In genomic region chr1:247548847-247549246, GRCh38 we compare ENCODE assay signal across 29 cellular contexts. TPM values are rescaled to one million over a fixed set of nuclear protein-coding genes. Genes with fewer than 3 reads are reported as not detected.
DNase-seq lines count a peak whose midpoint lies in the region; ATAC-seq and TF ChIP-seq lines count a peak whose summit lies in the region.
"Had no signal": no experiment of that assay in that cellular context is flagged by ENCODE, and none has a peak within 500 bp of the region (broad histone marks: within the 10 kb centered on the region; RNA-seq: fewer than 3 reads in every experiment).

GCSAML (plus strand) TSS chr1:247549134; CDS start chr1:247549192, 58 bp downstream.

- H3K36me3 Mint-ChIP-seq in activated T-cell treated with anti-CD3 and anti-CD28 coated beads, Interleukin-2, amount 50 U/mL, for 72 hours (ENCODE audit: insufficient read depth in 2 of 2), result no peaks in the 10 kb centered on the region
- no peaks in the 10 kb centered on the region for H3K36me3 Mint-ChIP-seq in activated T-cell treated with anti-CD3 and anti-CD28 coated beads, Interleukin-2, amount 50 U/mL, for 24 hours (ENCODE audit: low read depth)
- no peaks in the 10 kb centered on the region for H3K36me3 Mint-ChIP-seq in activated naive CD8-positive, alpha-beta T cell treated with anti-CD3 and anti-CD28 coated beads, Interleukin-2, amount 50 U/mL, for 24 hours (ENCODE audit: low read depth)
- no peaks in the 10 kb centered on the region for H3K36me3 Mint-ChIP-seq in stimulated activated naive CD8-positive, alpha-beta T cell treated with anti-CD3 and anti-CD28 coated beads, Interleukin-15, Interleukin-2, amounts not matched to agents 100 ng/mL and 50 ng/mL, for 24 hours (ENCODE audit: low read depth)
- H3K36me3 Mint-ChIP-seq: CD4-positive, CD25-positive, alpha-beta regulatory T cell had no signal

- peak within 1 kb of the TSS; percentile 87 for H3K9ac ChIP-seq in Loucy (ENCODE audit: low read depth, low read length, poor library complexity, severe bottlenecking)

- ATAC-seq in activated T-cell treated with anti-CD3 and anti-CD28 coated beads, Interleukin-2, amount 50 U/mL, for 72 hours (replicated peaks in 1 of 2), result peak in 1 of 2 donors; percentile 32
- peak; percentile 28 for ATAC-seq in activated naive CD8-positive, alpha-beta T cell treated with anti-CD3 and anti-CD28 coated beads, Interleukin-2, amount 50 U/mL, for 24 hours
- ATAC-seq in HG02798 (IDR thresholded peaks at IDR 0.05; ENCODE audit: poor library complexity, unreplicated experiment), result no peak
- ATAC-seq: gastrocnemius medialis, GM12878, SK-N-SH treated with all-trans-retinoic acid at 6 μM for 48 hours had no signal

- H3K4me1 Mint-ChIP-seq in activated T-cell treated with anti-CD3 and anti-CD28 coated beads, Interleukin-2, amount 50 U/mL, for 72 hours (ENCODE audit: low read depth), result peaks cover 9% of the 10 kb centered on the region
- peaks cover 11% of the 10 kb centered on the region for H3K4me1 Mint-ChIP-seq in activated T-cell treated with anti-CD3 and anti-CD28 coated beads, Interleukin-2, amount 50 U/mL, for 24 hours (ENCODE audit: low read depth)
- H3K4me1 Mint-ChIP-seq in activated naive CD8-positive, alpha-beta T cell treated with anti-CD3 and anti-CD28 coated beads, Interleukin-2, amount 50 U/mL, for 24 hours, result peaks cover 10% of the 10 kb centered on the region
- H3K4me1 Mint-ChIP-seq in stimulated activated naive CD8-positive, alpha-beta T cell treated with anti-CD3 and anti-CD28 coated beads, Interleukin-15, Interleukin-2, amounts not matched to agents 100 ng/mL and 50 ng/mL, for 24 hours (ENCODE audit: low read depth), result peaks cover 15% of the 10 kb centered on the region

- no peak for TF ChIP-seq CTCF in Loucy (conservative IDR thresholded peaks at IDR 0.05; ENCODE audit: low read length)

- H3K9me3 ChIP-seq in Loucy (ENCODE audit: insufficient read depth, low read depth, low read length), result no peaks in the 10 kb centered on the region
- H3K9me3 ChIP-seq: gastrocnemius medialis, suprapubic skin, vagina had no signal

- no peaks in the 10 kb centered on the region for H3K27me3 ChIP-seq in Loucy (ENCODE audit: insufficient read depth, low read length, poor library complexity, severe bottlenecking)
- H3K27me3 ChIP-seq: gastrocnemius medialis, suprapubic skin, vagina had no signal

- H3K9me3 Mint-ChIP-seq in activated T-cell treated with anti-CD3 and anti-CD28 coated beads, Interleukin-2, amount 50 U/mL, for 72 hours, result peaks cover 1 to 2% of the 10 kb centered on the region in 2 donors
- no peaks in the 10 kb centered on the region for H3K9me3 Mint-ChIP-seq in activated T-cell treated with anti-CD3 and anti-CD28 coated beads, Interleukin-2, amount 50 U/mL, for 24 hours
- no peaks in the 10 kb centered on the region for H3K9me3 Mint-ChIP-seq in activated naive CD8-positive, alpha-beta T cell treated with anti-CD3 and anti-CD28 coated beads, Interleukin-2, amount 50 U/mL, for 24 hours
- no peaks in the 10 kb centered on the region for H3K9me3 Mint-ChIP-seq in stimulated activated naive CD8-positive, alpha-beta T cell treated with anti-CD3 and anti-CD28 coated beads, Interleukin-15, Interleukin-2, amounts not matched to agents 100 ng/mL and 50 ng/mL, for 24 hours
- H3K9me3 Mint-ChIP-seq: central memory CD8-positive, alpha-beta T cell had no signal

- H3K4me1 ChIP-seq in Loucy (ENCODE audit: insufficient read depth, low read length, poor library complexity, severe bottlenecking), result peaks cover 70% of the 10 kb centered on the region
- H3K4me1 ChIP-seq: gastrocnemius medialis, suprapubic skin, vagina had no signal

- H3K27ac Mint-ChIP-seq in activated T-cell treated with anti-CD3 and anti-CD28 coated beads, Interleukin-2, amount 50 U/mL, for 72 hours, result no peak within 1 kb of the TSS
- H3K27ac Mint-ChIP-seq in activated T-cell treated with anti-CD3 and anti-CD28 coated beads, Interleukin-2, amount 50 U/mL, for 24 hours, result no peak within 1 kb of the TSS
- no peak within 1 kb of the TSS for H3K27ac Mint-ChIP-seq in activated naive CD8-positive, alpha-beta T cell treated with anti-CD3 and anti-CD28 coated beads, Interleukin-2, amount 50 U/mL, for 24 hours
- H3K27ac Mint-ChIP-seq in stimulated activated naive CD8-positive, alpha-beta T cell treated with anti-CD3 and anti-CD28 coated beads, Interleukin-15, Interleukin-2, amounts not matched to agents 100 ng/mL and 50 ng/mL, for 24 hours, result peak within 1 kb of the TSS; percentile 14
- H3K27ac Mint-ChIP-seq: CD4-positive, CD25-positive, alpha-beta regulatory T cell had no signal

- H2AFZ ChIP-seq in Loucy (ENCODE audit: low read length), result peak within 1 kb of the TSS; percentile 13; the same call in 1 of the 2 replicates

- H3K79me2 ChIP-seq in Loucy (ENCODE audit: insufficient read depth, low read length), result peaks cover 56% of the 10 kb centered on the region

- peak within 1 kb of the TSS; percentile 92 for H3K4me2 ChIP-seq in Loucy (ENCODE audit: low read depth, low read length, poor library complexity, severe bottlenecking)

- no peaks in the 10 kb centered on the region for H3K9me2 ChIP-seq in Loucy (replicated peaks; ENCODE audit: low read depth, low read length)

- peaks cover 27% of the 10 kb centered on the region for H4K20me1 ChIP-seq in Loucy (ENCODE audit: insufficient read depth, low read length, poor library complexity, severe bottlenecking)

- peaks cover 16% of the 10 kb centered on the region for H3K27me3 Mint-ChIP-seq in activated T-cell treated with anti-CD3 and anti-CD28 coated beads, Interleukin-2, amount 50 U/mL, for 72 hours (ENCODE audit: low read depth)
- peaks cover 45% of the 10 kb centered on the region for H3K27me3 Mint-ChIP-seq in activated T-cell treated with anti-CD3 and anti-CD28 coated beads, Interleukin-2, amount 50 U/mL, for 24 hours
- peaks cover 13% of the 10 kb centered on the region for H3K27me3 Mint-ChIP-seq in activated naive CD8-positive, alpha-beta T cell treated with anti-CD3 and anti-CD28 coated beads, Interleukin-2, amount 50 U/mL, for 24 hours
- H3K27me3 Mint-ChIP-seq in stimulated activated naive CD8-positive, alpha-beta T cell treated with anti-CD3 and anti-CD28 coated beads, Interleukin-15, Interleukin-2, amounts not matched to agents 100 ng/mL and 50 ng/mL, for 24 hours, result peaks cover 31% of the 10 kb centered on the region

- H3F3A ChIP-seq in Loucy (ENCODE audit: low read depth), result no peaks in the 10 kb centered on the region; the same call in 1 of the 2 replicates

- DNase-seq in activated T-cell treated with anti-CD3 and anti-CD28 coated beads, Interleukin-2, amount 50 U/mL, for 72 hours, result no peak
- DNase-seq in activated T-cell treated with anti-CD3 and anti-CD28 coated beads, Interleukin-2, amount 50 U/mL, for 24 hours, result no peak
- peak; percentile 9 for DNase-seq in activated naive CD8-positive, alpha-beta T cell treated with anti-CD3 and anti-CD28 coated beads, Interleukin-2, amount 50 U/mL, for 24 hours
- DNase-seq in COLO829 (ENCODE audit: low spot score) (no peak), SHP77 (lab: John Stamatoyannopoulos, UW) (no peak)
- DNase-seq: ACHN; activated CD4-positive, alpha-beta T cell treated with anti-CD3 and anti-CD28 coated beads for 1 hour; activated naive CD4-positive, alpha-beta T cell treated with Interleukin-2 at 50 U/mL for 16 hours; aorta; CD4-positive, CD25-positive, alpha-beta regulatory T cell; DMS153; gastrocnemius medialis; kidney glomerular epithelial cell; NCI-H2081 treated with DMSO at 0.1 percent for 48 hours; NCI-H510A; NK-92 treated with Interleukin-12 subunit alpha and Interleukin-12 subunit beta, amount 100 ng/mL, for 24 hours; occipital lobe; T-helper 9 cell had no signal

- H3K4me3 ChIP-seq in Loucy (ENCODE audit: low read length, poor library complexity, severe bottlenecking), result peak within 1 kb of the TSS; percentile 73
- H3K4me3 ChIP-seq: gastrocnemius medialis, GM12878, suprapubic skin, vagina had no signal

- no peaks in the 10 kb centered on the region for H3K36me3 ChIP-seq in Loucy (ENCODE audit: insufficient read depth, low read length)
- H3K36me3 ChIP-seq: gastrocnemius medialis, suprapubic skin, vagina had no signal

- peak within 1 kb of the TSS; percentile 4 to 16 for H3K4me3 Mint-ChIP-seq in activated T-cell treated with anti-CD3 and anti-CD28 coated beads, Interleukin-2, amount 50 U/mL, for 72 hours
- no peak within 1 kb of the TSS for H3K4me3 Mint-ChIP-seq in activated T-cell treated with anti-CD3 and anti-CD28 coated beads, Interleukin-2, amount 50 U/mL, for 24 hours
- H3K4me3 Mint-ChIP-seq in activated naive CD8-positive, alpha-beta T cell treated with anti-CD3 and anti-CD28 coated beads, Interleukin-2, amount 50 U/mL, for 24 hours, result no peak within 1 kb of the TSS
- no peak within 1 kb of the TSS for H3K4me3 Mint-ChIP-seq in stimulated activated naive CD8-positive, alpha-beta T cell treated with anti-CD3 and anti-CD28 coated beads, Interleukin-15, Interleukin-2, amounts not matched to agents 100 ng/mL and 50 ng/mL, for 24 hours
- H3K4me3 Mint-ChIP-seq: CD4-positive, CD25-positive, alpha-beta regulatory T cell; central memory CD8-positive, alpha-beta T cell had no signal

RNA-seq across cellular contexts. Expression of gene GCSAML, which starts in this region (rescaled TPM):
- total RNA-seq in activated T-cell treated with anti-CD3 and anti-CD28 coated beads, Interleukin-2, amount 50 U/mL, for 72 hours, result under 1 TPM; 0.14 to 0.16 TPM
- total RNA-seq: GM12878, H7, lung microvascular endothelial cell, renal cortical epithelial cell, suprapubic skin, vagina had no signal

Comparison
In these comparisons a context has a peak if more than half of its experiments do, and no peak if none do; other contexts are left out.
1. H3K4me3 Mint-ChIP-seq: peak in activated T-cell treated with anti-CD3 and anti-CD28 coated beads, Interleukin-2, amount 50 U/mL, for 72 hours (2 of 2); none in activated T-cell treated with anti-CD3 and anti-CD28 coated beads, Interleukin-2, amount 50 U/mL, for 24 hours (single experiment), activated naive CD8-positive, alpha-beta T cell treated with anti-CD3 and anti-CD28 coated beads, Interleukin-2, amount 50 U/mL, for 24 hours (single experiment) and stimulated activated naive CD8-positive, alpha-beta T cell treated with anti-CD3 and anti-CD28 coated beads, Interleukin-15, Interleukin-2, amounts not matched to agents 100 ng/mL and 50 ng/mL, for 24 hours (single experiment).